Comparison of ENCODE assay signal across 11 cellular contexts in genomic region chr1:46520063-46520911, GRCh38. TPM values are rescaled to one million over a fixed set of nuclear protein-coding genes. Genes with fewer than 3 reads are reported as not detected.
DNase-seq lines count a peak whose midpoint lies in the region; ATAC-seq and TF ChIP-seq lines count a peak whose summit lies in the region.
"Had no signal": no experiment of that assay in that cellular context is flagged by ENCODE, and none has a peak within 500 bp of the region (broad histone marks: within the 10 kb centered on the region; RNA-seq: fewer than 3 reads in every experiment).

No MANE protein-coding gene starts in this region.

- no peak for TF ChIP-seq CTCF in hepatocyte (IDR thresholded peaks at IDR 0.05; ENCODE audit: poor library complexity)

- H3K9me3 ChIP-seq in SJSA1 (replicated peaks) (no peaks in the 10 kb centered on the region), hepatocyte (ENCODE audit: low read depth) (no peaks in the 10 kb centered on the region)
- H3K9me3 ChIP-seq: heart right ventricle had no signal

- H4K20me1 ChIP-seq in hepatocyte (ENCODE audit: insufficient read depth, poor library complexity, severe bottlenecking), result no peaks in the 10 kb centered on the region

- H3K36me3 ChIP-seq in SJSA1 (no peaks in the 10 kb centered on the region), hepatocyte (replicated peaks; ENCODE audit: insufficient read depth, low read depth) (no peaks in the 10 kb centered on the region)
- H3K36me3 ChIP-seq: heart right ventricle had no signal

- no peaks in the 10 kb centered on the region for H3K79me2 ChIP-seq in hepatocyte

- H3K27ac ChIP-seq in SJSA1, result peak overlapping the region; percentile 55
- H3K27ac ChIP-seq in hepatocyte, result no peak overlapping the region
- H3K27ac ChIP-seq: heart right ventricle had no signal

- H3K4me1 Mint-ChIP-seq in activated T-helper 2 cell treated with anti-CD3 and anti-CD28 coated beads, Interferon-gamma antibody, Interleukin-2, Interleukin-4, amounts not matched to agents 10 μg/mL and 5 μg/mL and 100 μg/mL, durations not matched to agents 14 hours and 24 hours and 36 hours (ENCODE audit: low read depth), result peaks cover 15% of the 10 kb centered on the region

- peaks cover 42% of the 10 kb centered on the region for H3K4me1 ChIP-seq in SJSA1 (replicated peaks)
- H3K4me1 ChIP-seq in hepatocyte (ENCODE audit: insufficient read depth), result peaks cover 20% of the 10 kb centered on the region

- H3K36me3 Mint-ChIP-seq in activated T-helper 2 cell treated with anti-CD3 and anti-CD28 coated beads, Interferon-gamma antibody, Interleukin-2, Interleukin-4, amounts not matched to agents 10 μg/mL and 5 μg/mL and 100 μg/mL, durations not matched to agents 14 hours and 24 hours and 36 hours (ENCODE audit: low read depth), result no peaks in the 10 kb centered on the region

- DNase-seq in 8988T (peak; percentile 63), H4 (ENCODE audit: low spot score) (peak; percentile 85), SJSA1 (ENCODE audit: low read depth in 1 of 2, low spot score in 2 of 2) (peak; percentile 88 to 96), hepatocyte (ENCODE audit: low spot score) (peak; percentile 74), hippocampal formation (lab: John Stamatoyannopoulos, UW) (no peak)
- no peak for DNase-seq in activated T-helper 2 cell treated with anti-CD3 and anti-CD28 coated beads, Interferon-gamma antibody, Interleukin-2, Interleukin-4, amounts not matched to agents 10 μg/mL and 5 μg/mL and 100 μg/mL, durations not matched to agents 14 hours and 24 hours and 36 hours (ENCODE audit: low spot score)
- DNase-seq: activated effector memory CD4-positive, alpha-beta T cell treated with Interleukin-2 at 50 U/mL for 16 hours; heart right ventricle had no signal

- 25% methylated on average over 15 of the region's 15 CpGs for WGBS in hepatocyte (ENCODE audit: low lambda C conversion rate, missing lambda C conversion rate)

- intact Hi-C loops in activated T-helper 2 cell treated with anti-CD3 and anti-CD28 coated beads, Interferon-gamma antibody, Interleukin-2, Interleukin-4, amounts not matched to agents 10 μg/mL and 5 μg/mL and 100 μg/mL, durations not matched to agents 14 hours and 24 hours and 36 hours (cut with micrococcal nuclease), result no loop called here

- no peak overlapping the region for H3K4me3 Mint-ChIP-seq in activated T-helper 2 cell treated with anti-CD3 and anti-CD28 coated beads, Interferon-gamma antibody, Interleukin-2, Interleukin-4, amounts not matched to agents 10 μg/mL and 5 μg/mL and 100 μg/mL, durations not matched to agents 14 hours and 24 hours and 36 hours (ENCODE audit: low read depth)

- H3K27me3 ChIP-seq in SJSA1 (replicated peaks) (no peaks in the 10 kb centered on the region), hepatocyte (peaks cover 15% of the 10 kb centered on the region)

- no peak overlapping the region for H3K4me3 ChIP-seq in SJSA1
- H3K4me3 ChIP-seq in hepatocyte, result no peak overlapping the region
- H3K4me3 ChIP-seq: heart right ventricle had no signal

- no peak overlapping the region for H3K27ac Mint-ChIP-seq in activated T-helper 2 cell treated with anti-CD3 and anti-CD28 coated beads, Interferon-gamma antibody, Interleukin-2, Interleukin-4, amounts not matched to agents 10 μg/mL and 5 μg/mL and 100 μg/mL, durations not matched to agents 14 hours and 24 hours and 36 hours

- no peak overlapping the region for H2AFZ ChIP-seq in hepatocyte

- no peaks in the 10 kb centered on the region for H3K9me3 Mint-ChIP-seq in activated T-helper 2 cell treated with anti-CD3 and anti-CD28 coated beads, Interferon-gamma antibody, Interleukin-2, Interleukin-4, amounts not matched to agents 10 μg/mL and 5 μg/mL and 100 μg/mL, durations not matched to agents 14 hours and 24 hours and 36 hours

- peaks cover 30% of the 10 kb centered on the region for H3K27me3 Mint-ChIP-seq in activated T-helper 2 cell treated with anti-CD3 and anti-CD28 coated beads, Interferon-gamma antibody, Interleukin-2, Interleukin-4, amounts not matched to agents 10 μg/mL and 5 μg/mL and 100 μg/mL, durations not matched to agents 14 hours and 24 hours and 36 hours (ENCODE audit: low read depth)

- H3K4me2 ChIP-seq in hepatocyte, result peak overlapping the region; percentile 46

- no peaks in the 10 kb centered on the region for H3K9me2 ChIP-seq in hepatocyte (replicated peaks; ENCODE audit: insufficient read depth)

- no peak for ATAC-seq in GM21723 (IDR thresholded peaks at IDR 0.05; ENCODE audit: unreplicated experiment)
- ATAC-seq in HG03139 (IDR thresholded peaks at IDR 0.05; ENCODE audit: unreplicated experiment), result no peak

RNA-seq across cellular contexts. Expression of gene DMBX1, which starts 30.7 kb away (rescaled TPM):
- total RNA-seq in H4 (2014; rRNA removed; shearing (Covaris generic)), result 0.37 TPM in 2 replicates
- total RNA-seq in SJSA1 (2014; rRNA removed; shearing (Covaris generic)), result not detected in 2 replicates
- total RNA-seq in hepatocyte, result not detected in 2 replicates
- polyA plus RNA-seq in hepatocyte, result 0.32 TPM in 1 of 2 replicates, not detected in the other
- not detected in 2 replicates for total RNA-seq in activated T-helper 2 cell treated with anti-CD3 and anti-CD28 coated beads, Interferon-gamma antibody, Interleukin-2, Interleukin-4, amounts not matched to agents 10 μg/mL and 5 μg/mL and 100 μg/mL, durations not matched to agents 14 hours and 24 hours and 36 hours
- total RNA-seq: heart right ventricle, subcutaneous adipose tissue had no signal
- polyA plus RNA-seq: heart right ventricle had no signal

RNA-seq across cellular contexts. Expression of gene KNCN, which starts 31.2 kb away (rescaled TPM):
- total RNA-seq in H4 (2014; rRNA removed; shearing (Covaris generic)), result not detected in 2 replicates
- total RNA-seq in SJSA1 (2014; rRNA removed; shearing (Covaris generic)), result not detected in 2 replicates
- total RNA-seq in hepatocyte, result not detected in 2 replicates
- polyA plus RNA-seq in hepatocyte, result not detected in 2 replicates
- total RNA-seq in activated T-helper 2 cell treated with anti-CD3 and anti-CD28 coated beads, Interferon-gamma antibody, Interleukin-2, Interleukin-4, amounts not matched to agents 10 μg/mL and 5 μg/mL and 100 μg/mL, durations not matched to agents 14 hours and 24 hours and 36 hours, result not detected in 2 replicates
- total RNA-seq: heart right ventricle, subcutaneous adipose tissue had no signal
- polyA plus RNA-seq: heart right ventricle had no signal

Comparison
In these comparisons a context has a peak if more than half of its experiments do, and no peak if none do; other contexts are left out.
1. DNase-seq: peak in 8988T (single experiment), H4 (single experiment), SJSA1 (2 of 2) and hepatocyte (single experiment); none in hippocampal formation (0 of 2) and activated T-helper 2 cell treated with anti-CD3 and anti-CD28 coated beads, Interferon-gamma antibody, Interleukin-2, Interleukin-4, amounts not matched to agents 10 μg/mL and 5 μg/mL and 100 μg/mL, durations not matched to agents 14 hours and 24 hours and 36 hours (single experiment).